In genomic region chr18:74788657-74789056, GRCh38 we compare ENCODE assay signal across 25 cellular contexts.
"Had no signal": no experiment of that assay in that cellular context is flagged by ENCODE, and none has a peak within 500 bp of the region (broad histone marks: within the 10 kb centered on the region; RNA-seq: fewer than 3 reads in every experiment).

No MANE protein-coding gene starts in this region.

- DNase-seq: activated CD4-positive, alpha-beta memory T cell treated with anti-CD3 and anti-CD28 coated beads, Interleukin-2, amount 10 ng/mL, durations not matched to agents 7 days and 5 days; activated CD4-positive, alpha-beta T cell treated with anti-CD3 and anti-CD28 coated beads for 1 hour; activated CD4-positive, alpha-beta T cell treated with anti-CD3 and anti-CD28 coated beads for 4 hours; activated CD4-positive, alpha-beta T cell treated with anti-CD3 and anti-CD28 coated beads, Interleukin-2, amount 10 ng/mL, durations not matched to agents 7 days and 5 days; activated CD4-positive, alpha-beta T cell treated with anti-CD3 and anti-CD28 coated beads, Interleukin-2, amount 50 U/mL, for 4 hours; activated CD8-positive, alpha-beta memory T cell treated with anti-CD3 and anti-CD28 coated beads, Interleukin-2, amount 50 U/mL, for 48 hours; activated effector memory CD4-positive, alpha-beta T cell treated with Interleukin-2 at 50 U/mL for 16 hours; activated gamma-delta T cell treated with Interleukin-2 at 50 U/mL for 16 hours; activated naive CD4-positive, alpha-beta T cell treated with anti-CD3 and anti-CD28 coated beads, Interleukin-2, amount 50 U/mL, for 16 hours; activated naive CD4-positive, alpha-beta T cell treated with Interleukin-2 at 50 U/mL for 16 hours; activated T-cell treated with anti-CD3 and anti-CD28 coated beads for 4 hours; activated T-cell treated with anti-CD3 and anti-CD28 coated beads, Interleukin-2, amount 50 U/mL, for 24 hours; amniotic stem cell; anterior cingulate cortex; brain microvascular endothelial cell; effector CD8-positive, alpha-beta T cell; foreskin melanocyte; head of caudate nucleus; T-helper 1 cell; T-helper 17 cell; T1000 had no signal

- FAIRE-seq: astrocyte, bronchial epithelial cell had no signal

- H3K36me3 ChIP-seq: brain microvascular endothelial cell had no signal

- ATAC-seq: activated T-helper 17 cell treated with anti-CD3 and anti-CD28 coated beads, Interleukin-2, amount 50 U/mL, for 72 hours; esophagus mucosa; T-helper 17 cell had no signal

- H3K27ac ChIP-seq: brain microvascular endothelial cell had no signal

- H3K27me3 ChIP-seq: brain microvascular endothelial cell had no signal
